Comparison of ENCODE assay signal across 14 cellular contexts in genomic region chr1:214438059-214438458, GRCh38.
DNase-seq lines count a peak whose midpoint lies in the region; ATAC-seq, FAIRE-seq and TF ChIP-seq lines count a peak whose summit lies in the region.
"Had no signal": no experiment of that assay in that cellular context is flagged by ENCODE, and none has a peak within 500 bp of the region (broad histone marks: within the 10 kb centered on the region; RNA-seq: fewer than 3 reads in every experiment).

No MANE protein-coding gene starts in this region.

- no peaks in the 10 kb centered on the region for H3K9me3 Mint-ChIP-seq in activated T-cell treated with anti-CD3 and anti-CD28 coated beads, Interleukin-2, amount 50 U/mL, for 24 hours
- H3K9me3 Mint-ChIP-seq in immature natural killer cell = no peaks in the 10 kb centered on the region
- H3K9me3 Mint-ChIP-seq: activated naive CD4-positive, alpha-beta T cell treated with anti-CD3 and anti-CD28 coated beads, Interleukin-2, amount 50 U/mL, for 24 hours had no signal

- H3K23ac ChIP-seq in H1 (ENCODE audit: insufficient read length) = no peak overlapping the region

- BruUV-seq in Panc1 (replicated peaks; lab: Mats Ljungman, UMichigan) = no TSS peak

- H4K5ac ChIP-seq in H1 (ENCODE audit: insufficient read length, low read depth, low read length) = no peak overlapping the region

- H3K27ac ChIP-seq in Panc1 (ENCODE audit: low read length) (peak overlapping the region; percentile 98), H1 (ENCODE audit: low read depth, low read length) (no peak overlapping the region), gastrocnemius medialis (peak overlapping the region; percentile 80 to 93 (median 87))

- H4K20me1 ChIP-seq in H1 (replicated peaks in 1 of 2; ENCODE audit: control insufficient read depth in 1 of 2, insufficient read depth in 2 of 2, low read length in 2 of 2) = no peaks in the 10 kb centered on the region

- no peak overlapping the region for H3K14ac ChIP-seq in H1 (ENCODE audit: insufficient read length)

- H2BK12ac ChIP-seq in H1 (ENCODE audit: low read depth, low read length) = peak overlapping the region; percentile 91

- H3K4me2 ChIP-seq in H1 (ENCODE audit: insufficient read depth in 1 of 2, low read depth in 2 of 2, low read length in 2 of 2) = no peak overlapping the region

- no peak overlapping the region; the same call in 1 of the 2 replicates for H4K8ac ChIP-seq in H1 (ENCODE audit: extremely low read depth, insufficient read depth, low read length)

- in situ Hi-C loops in Panc1 (cut with HindIII; ENCODE audit: low pct_unique_long_range_greater_than_20kb, low sequenced_read_pairs) = no loop called here
- in situ Hi-C loops in gastrocnemius medialis (cut with MboI; ENCODE audit: low sequenced_read_pairs in 4 of 4) = no loop called here

- no peak overlapping the region for H3K18ac ChIP-seq in H1 (ENCODE audit: extremely low read depth, low read length)

- peaks cover 6% of the 10 kb centered on the region for H3K27me3 Mint-ChIP-seq in activated T-cell treated with anti-CD3 and anti-CD28 coated beads, Interleukin-2, amount 50 U/mL, for 24 hours
- H3K27me3 Mint-ChIP-seq in immature natural killer cell (ENCODE audit: low read depth in 3 of 3) = peaks cover 0 to 8% (median 4%) of the 10 kb centered on the region in 3 donors
- H3K27me3 Mint-ChIP-seq: progenitor cell of endocrine pancreas had no signal

- H3K56ac ChIP-seq in H1 (replicated peaks; ENCODE audit: insufficient read length, low read depth, low read length) = peak overlapping the region; percentile 37

- WGBS in H1 (ENCODE audit: extremely low coverage in 1 of 2, insufficient coverage in 1 of 2, insufficient read length in 1 of 2, insufficient replicate concordance in 2 of 2, low coverage in 1 of 2, low lambda C conversion rate in 2 of 2, missing lambda C conversion rate in 1 of 2), 2 experiments = 57% methylated on average over 1 of the region's 6 CpGs; no CpG with 5 or more reads in 1 of the 2 experiments

- H3K79me1 ChIP-seq in H1 (ENCODE audit: low read depth, low read length) = no peaks in the 10 kb centered on the region; the same call in 1 of the 2 replicates

- TF ChIP-seq POLR2A in H1 (IDR thresholded peaks at IDR 0.05; ENCODE audit: control extremely low read depth in 1 of 2, low read depth in 2 of 2, low read length in 2 of 2) (no peak), gastrocnemius medialis (IDR thresholded peaks at IDR 0.05) (peak; percentile 29 to 34)

- ATAC-seq in Panc1 = peak; percentile 63
- ATAC-seq in gastrocnemius medialis = peak; percentile 77 to 83
- no peak for ATAC-seq in HG03520 (IDR thresholded peaks at IDR 0.05; ENCODE audit: unreplicated experiment)
- ATAC-seq: HepG2 had no signal

- CTCF ChIA-PET in Panc1 (lab: Charles Lee) (no interaction called here), H1 (lab: Charles Lee; ENCODE audit: partially characterized antibody) (interaction anchor here (1.2 to 1.5 kb wide), 2 partner anchors 30 to 49 kb away, joined by 3 to 5 read pairs; no protein-coding TSS in a partner anchor)

- H2BK5ac ChIP-seq in H1 (ENCODE audit: low read depth, low read length) = peak overlapping the region; percentile 85; the same call in 1 of the 2 replicates

- no peak overlapping the region for H2BK20ac ChIP-seq in H1 (ENCODE audit: low read length)

- H2AFZ ChIP-seq in H1 (ENCODE audit: low read length) = no peak overlapping the region

- DNase-seq in activated T-cell treated with anti-CD3 and anti-CD28 coated beads, Interleukin-2, amount 50 U/mL, for 24 hours = no peak
- DNase-seq in activated T-cell treated with anti-CD3 and anti-CD28 coated beads for 4 hours = no peak
- DNase-seq in Panc1 (ENCODE audit: low read depth, low spot score) = no peak
- no peak for DNase-seq in H1 (ENCODE audit: low read depth in 1 of 2, low spot score in 2 of 2)
- DNase-seq in gastrocnemius medialis = peak; percentile 89 to 91
- DNase-seq in NAMALWA (ENCODE audit: low spot score) = no peak
- no peak for DNase-seq in immature natural killer cell
- DNase-seq: DMS153, NCI-H1105 treated with DMSO at 0.1 percent for 48 hours, NCI-H748 treated with DMSO at 0.1 percent for 48 hours had no signal

- H3K23me2 ChIP-seq in H1 (ENCODE audit: low read depth, low read length) = no peaks in the 10 kb centered on the region

- FAIRE-seq in H1 (lab: Jason Lieb, UNC) = no peak
- FAIRE-seq: HepG2 had no signal

- TF ChIP-seq EP300 in H1 (IDR thresholded peaks at IDR 0.05; ENCODE audit: borderline replicate concordance in 1 of 2, low read depth in 2 of 2, low read length in 2 of 2) = no peak

- H3K4me3 ChIP-seq in Panc1 (ENCODE audit: low read depth in 2 of 2, low read length in 2 of 2) (no peak overlapping the region), H1 (ENCODE audit: extremely low read depth in 1 of 4, insufficient read depth in 2 of 4, low read depth in 3 of 4, low read length in 4 of 4) (no peak overlapping the region), gastrocnemius medialis (no peak overlapping the region)

- peak overlapping the region; percentile 4 for H2BK120ac ChIP-seq in H1 (replicated peaks; ENCODE audit: low read depth, low read length)

- TF ChIP-seq CTCF in Panc1 (IDR thresholded peaks at IDR 0.05) (no peak), H1 (IDR thresholded peaks at IDR 0.05; ENCODE audit: control extremely low read depth in 1 of 3, insufficient read depth in 1 of 3, low read depth in 1 of 3, low read length in 3 of 3) (no peak), gastrocnemius medialis (IDR thresholded peaks at IDR 0.05 in 4 of 5, conservative IDR thresholded peaks at IDR 0.05 in 1 of 5) (no peak)

- no peaks in the 10 kb centered on the region for H3K9me3 ChIP-seq in Panc1 (ENCODE audit: control insufficient read depth, insufficient read depth, low read depth, low read length)
- no peaks in the 10 kb centered on the region for H3K9me3 ChIP-seq in H1 (ENCODE audit: insufficient read depth in 2 of 2, low read depth in 1 of 2, low read length in 1 of 2)
- H3K9me3 ChIP-seq in gastrocnemius medialis = no peaks in the 10 kb centered on the region

- peak overlapping the region; percentile 84 for H3K4ac ChIP-seq in H1 (replicated peaks; ENCODE audit: insufficient read length, low read depth, low read length)

- no peak overlapping the region for H3K9ac ChIP-seq in H1 (replicated peaks in 1 of 4; ENCODE audit: extremely low read depth in 1 of 4, low read depth in 3 of 4, low read length in 3 of 4)

- H4K91ac ChIP-seq in H1 (replicated peaks; ENCODE audit: insufficient read length, low read length) = peak overlapping the region; percentile 96

- no peaks in the 10 kb centered on the region for H3K36me3 Mint-ChIP-seq in activated T-cell treated with anti-CD3 and anti-CD28 coated beads, Interleukin-2, amount 50 U/mL, for 24 hours (ENCODE audit: low read depth)
- no peaks in the 10 kb centered on the region for H3K36me3 Mint-ChIP-seq in immature natural killer cell
- H3K36me3 Mint-ChIP-seq: activated naive CD4-positive, alpha-beta T cell treated with anti-CD3 and anti-CD28 coated beads, Interleukin-2, amount 50 U/mL, for 24 hours had no signal

- H3K4me3 Mint-ChIP-seq in activated T-cell treated with anti-CD3 and anti-CD28 coated beads, Interleukin-2, amount 50 U/mL, for 24 hours = no peak overlapping the region
- H3K4me3 Mint-ChIP-seq in immature natural killer cell = no peak overlapping the region
- H3K4me3 Mint-ChIP-seq: activated naive CD4-positive, alpha-beta T cell treated with anti-CD3 and anti-CD28 coated beads, Interleukin-2, amount 50 U/mL, for 24 hours had no signal

- intact Hi-C loops in Panc1 (cut with micrococcal nuclease; ENCODE audit: unreplicated experiment) = no loop called here
- intact Hi-C loops in gastrocnemius medialis (cut with DNase I; ENCODE audit: low total_unique reads) = loop anchor here (2.0 to 5.0 kb wide), 4 partner anchors 51 to 176 kb away; no protein-coding TSS in a partner anchor

- peak overlapping the region; percentile 91 for H3K27ac Mint-ChIP-seq in activated T-cell treated with anti-CD3 and anti-CD28 coated beads, Interleukin-2, amount 50 U/mL, for 24 hours
- H3K27ac Mint-ChIP-seq in immature natural killer cell = no peak overlapping the region
- H3K27ac Mint-ChIP-seq: activated naive CD4-positive, alpha-beta T cell treated with anti-CD3 and anti-CD28 coated beads, Interleukin-2, amount 50 U/mL, for 24 hours had no signal

- H3K4me1 Mint-ChIP-seq in activated T-cell treated with anti-CD3 and anti-CD28 coated beads, Interleukin-2, amount 50 U/mL, for 24 hours (ENCODE audit: low read depth) = peaks cover 43% of the 10 kb centered on the region
- peaks cover 29 to 36% of the 10 kb centered on the region in 2 donors for H3K4me1 Mint-ChIP-seq in immature natural killer cell

- H3K4me1 ChIP-seq in Panc1 (ENCODE audit: control insufficient read depth, insufficient read depth, low read length) = peaks cover 49% of the 10 kb centered on the region
- H3K4me1 ChIP-seq in H1 (replicated peaks in 1 of 4; ENCODE audit: control insufficient read depth in 3 of 4, insufficient read depth in 4 of 4, low read length in 3 of 4) = peaks cover 2 to 30% (median 18%) of the 10 kb centered on the region in 4 experiments; a peak in 5 of 7 replicates
- H3K4me1 ChIP-seq in gastrocnemius medialis = peaks cover 36 to 49% of the 10 kb centered on the region in 2 donors

- H3K27me3 ChIP-seq in Panc1 (ENCODE audit: control insufficient read depth, insufficient read depth, low read length) (no peaks in the 10 kb centered on the region), H1 (replicated peaks in 1 of 4; ENCODE audit: control insufficient read depth in 3 of 4, extremely low read depth in 1 of 4, insufficient read depth in 3 of 4, low read length in 3 of 4) (no peaks in the 10 kb centered on the region; a peak in 1 of 7 replicates), gastrocnemius medialis (no peaks in the 10 kb centered on the region)

- H3K79me2 ChIP-seq in H1 (ENCODE audit: control insufficient read depth in 1 of 2, insufficient read depth in 2 of 2, low read length in 2 of 2) = 0 out of 4 replicates have a peak, but pooled peaks cover 0 to under 1% of the 10 kb centered on the region in 2 experiments

- H2BK15ac ChIP-seq in H1 (ENCODE audit: low read length) = no peak overlapping the region; the same call in 1 of the 2 replicates

- TF ChIP-seq RAD21 in H1 (IDR thresholded peaks at IDR 0.05 in 1 of 2, conservative IDR thresholded peaks at IDR 0.05 in 1 of 2; ENCODE audit: low read depth in 2 of 2, low read length in 2 of 2) = no peak

- POLR2A ChIA-PET in Panc1 (lab: Charles Lee) (no interaction called here), H1 (lab: Charles Lee; ENCODE audit: partially characterized antibody) (interaction anchor here (1.9 kb wide), 1 partner anchor 10 kb away, joined by 5 read pairs; no protein-coding TSS in a partner anchor)

- H2AK5ac ChIP-seq in H1 (ENCODE audit: low read depth, low read length) = peak overlapping the region; percentile 56; the same call in 1 of the 2 replicates

- H3K36me3 ChIP-seq in Panc1 (ENCODE audit: control insufficient read depth, insufficient read depth, low read length) (peaks cover 5% of the 10 kb centered on the region; the same call in 1 of the 2 replicates), H1 (ENCODE audit: control insufficient read depth in 2 of 4, insufficient read depth in 4 of 4, low read length in 3 of 4) (no peaks in the 10 kb centered on the region), gastrocnemius medialis (no peaks in the 10 kb centered on the region)

TF ChIP-seq in H1, 55 proteins besides CTCF, POLR2A, EP300 and RAD21:
- TF ChIP-seq RXRA (IDR thresholded peaks at IDR 0.05; ENCODE audit: insufficient read depth, low read depth, low read length) (no peak), CREB1 (IDR thresholded peaks at IDR 0.05) (no peak)
TF ChIP-seq in H1: peak in this region for 0.

Comparison
In these comparisons a context has a peak if more than half of its experiments do, and no peak if none do; other contexts are left out.
1. DNase-seq: peak in gastrocnemius medialis (2 of 2); none in activated T-cell treated with anti-CD3 and anti-CD28 coated beads, Interleukin-2, amount 50 U/mL, for 24 hours (single experiment), activated T-cell treated with anti-CD3 and anti-CD28 coated beads for 4 hours (single experiment), Panc1 (single experiment), H1 (0 of 2), NAMALWA (single experiment) and immature natural killer cell (0 of 3).
2. POLR2A ChIP-seq: peak in gastrocnemius medialis (2 of 2); none in H1 (0 of 2).